Comparison of ENCODE assay signal across 16 cellular contexts in the genomic region with DNA sequence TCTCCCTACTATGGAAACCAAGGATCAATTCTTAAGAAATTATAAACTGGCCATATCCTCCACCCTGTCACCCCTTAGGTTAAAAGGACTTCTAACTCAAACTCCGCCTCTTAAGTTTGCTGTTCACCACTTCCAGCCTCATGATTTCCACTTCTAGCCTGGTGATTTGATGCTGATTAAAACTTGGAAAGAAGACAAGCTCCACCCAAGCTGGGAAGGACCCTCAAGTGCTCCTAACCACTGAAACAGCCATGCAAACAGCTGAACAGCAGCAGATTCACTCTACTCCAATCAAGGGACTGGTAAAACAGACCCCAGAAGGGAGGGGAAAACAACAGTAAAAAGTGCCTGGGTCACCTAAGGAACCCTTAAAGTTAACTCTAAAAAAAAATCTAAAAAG. TPM values are rescaled to one million over a fixed set of nuclear protein-coding genes. Genes with fewer than 3 reads are reported as not detected.
"Had no signal": no experiment of that assay in that cellular context is flagged by ENCODE, and none has a peak within 500 bp of the region (broad histone marks: within the 10 kb centered on the region; RNA-seq: fewer than 3 reads in every experiment).

No MANE protein-coding gene starts in this region.

- H3K27me3 ChIP-seq: esophagus squamous epithelium, stomach, tibial artery had no signal

- H3K27ac ChIP-seq: esophagus squamous epithelium, skin epidermis, tibial artery, VCaP had no signal

- H3K9me3 Mint-ChIP-seq: activated T-helper 1 cell treated with anti-CD3 and anti-CD28 coated beads, Interleukin-12 subunit alpha, Interleukin-12 subunit beta, Interleukin-2, Interleukin-4 antibody, amounts not matched to agents 30 ng/mL and 10 ng/mL and 1 ng/mL, durations not matched to agents 14 hours and 24 hours and 36 hours had no signal

- H3K4me3 Mint-ChIP-seq: activated CD8-positive, alpha-beta T cell treated with anti-CD3 and anti-CD28 coated beads, Interleukin-2, amount 10 ng/mL, durations not matched to agents 7 days and 5 days; activated T-helper 1 cell treated with anti-CD3 and anti-CD28 coated beads, Interleukin-12 subunit alpha, Interleukin-12 subunit beta, Interleukin-2, Interleukin-4 antibody, amounts not matched to agents 30 ng/mL and 10 ng/mL and 1 ng/mL, durations not matched to agents 14 hours and 24 hours and 36 hours; neural crest cell had no signal

- H3K9me3 ChIP-seq: esophagus squamous epithelium, stomach, tibial artery had no signal

- H3K36me3 ChIP-seq: esophagus squamous epithelium, stomach, tibial artery had no signal

- DNase-seq: activated CD4-positive, alpha-beta T cell treated with anti-CD3 and anti-CD28 coated beads for 48 hours; activated CD8-positive, alpha-beta memory T cell treated with anti-CD3 and anti-CD28 coated beads, Interleukin-2, amount 50 U/mL, for 48 hours; activated CD8-positive, alpha-beta T cell treated with anti-CD3 and anti-CD28 coated beads, Interleukin-2, amount 10 ng/mL, durations not matched to agents 7 days and 5 days; activated naive CD4-positive, alpha-beta T cell; aorta; esophagus squamous epithelium; foreskin fibroblast; mesendoderm; retina; stomach; T-helper 9 cell; tibial artery had no signal

- H3K4me1 ChIP-seq: tibial artery had no signal

- H3K27ac Mint-ChIP-seq: activated CD8-positive, alpha-beta T cell treated with anti-CD3 and anti-CD28 coated beads, Interleukin-2, amount 10 ng/mL, durations not matched to agents 7 days and 5 days; activated T-helper 1 cell treated with anti-CD3 and anti-CD28 coated beads, Interleukin-12 subunit alpha, Interleukin-12 subunit beta, Interleukin-2, Interleukin-4 antibody, amounts not matched to agents 30 ng/mL and 10 ng/mL and 1 ng/mL, durations not matched to agents 14 hours and 24 hours and 36 hours had no signal

- H3K4me3 ChIP-seq: esophagus squamous epithelium, skin epidermis, stomach, tibial artery had no signal

- ATAC-seq: activated CD8-positive, alpha-beta T cell treated with anti-CD3 and anti-CD28 coated beads, Interleukin-2, amount 10 ng/mL, durations not matched to agents 7 days and 5 days had no signal

RNA-seq across cellular contexts. Expression of gene LCA5, which starts 10.3 kb away (rescaled TPM):
- total RNA-seq: activated CD8-positive, alpha-beta T cell treated with anti-CD3 and anti-CD28 coated beads, Interleukin-2, amount 10 ng/mL, durations not matched to agents 7 days and 5 days had no signal
